ENCODE assay signal across 8 cellular contexts in the genomic region with DNA sequence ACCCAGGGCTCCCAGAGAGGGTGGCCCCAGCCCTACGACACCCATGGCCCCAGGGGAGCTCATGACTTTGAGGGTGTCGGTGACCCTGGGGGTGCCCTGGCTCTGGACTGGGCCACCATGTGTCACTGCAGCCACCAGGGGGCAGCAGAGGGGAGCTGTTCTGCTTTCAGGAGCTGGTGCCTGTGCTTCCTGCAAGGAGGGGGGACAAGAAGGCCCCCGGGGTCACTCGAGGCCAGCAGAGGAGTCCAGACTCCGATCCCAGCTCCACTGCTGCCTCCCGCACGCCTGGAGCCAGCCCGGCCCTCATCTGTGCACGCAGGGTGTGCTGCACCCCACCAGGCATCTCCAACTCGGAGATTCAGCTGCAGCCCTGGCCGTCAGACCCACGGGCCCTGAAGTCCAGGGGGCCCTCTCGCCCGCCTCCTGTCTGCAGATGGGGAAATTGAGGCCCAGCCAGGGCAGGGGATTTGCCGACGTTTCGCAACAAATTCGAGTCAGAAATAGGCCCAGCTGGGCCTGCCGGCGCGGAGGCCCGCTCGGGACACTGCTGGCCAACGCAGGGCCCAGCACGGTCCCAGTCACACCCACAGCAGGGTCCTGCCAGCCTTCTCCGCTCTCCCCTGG. TPM values are rescaled to one million over a fixed set of nuclear protein-coding genes. Genes with fewer than 3 reads are reported as not detected.
DNase-seq lines count a peak whose midpoint lies in the region; ATAC-seq and TF ChIP-seq lines count a peak whose summit lies in the region.

No MANE protein-coding gene starts in this region.

- no peaks in the 10 kb centered on the region for H3K27me3 ChIP-seq in CD4-positive, alpha-beta T cell (ENCODE audit: control insufficient read depth, insufficient read depth, low read length)
- no peaks in the 10 kb centered on the region for H3K27me3 ChIP-seq in Peyer's patch
- H3K27me3 ChIP-seq in esophagus squamous epithelium = no peaks in the 10 kb centered on the region

- POLR2A ChIA-PET in CD4-positive, alpha-beta T cell (lab: Charles Lee) = interaction anchor here (0.8 to 1.8 kb wide), 7 partner anchors 8 to 110 kb away, joined by 3 to 19 read pairs (median 5); no protein-coding TSS in a partner anchor

- H3K4me1 ChIP-seq in Peyer's patch (peaks cover 4 to 35% (median 7%) of the 10 kb centered on the region in 4 donors), esophagus squamous epithelium (peaks cover 29 to 68% (median 44%) of the 10 kb centered on the region in 3 donors)

- WGBS in esophagus squamous epithelium, 2 donors = 0 to 15% methylated on average over 4 to 16 of the region's 26 CpGs

- peaks cover 4% of the 10 kb centered on the region for H3K4me1 Mint-ChIP-seq in CD4-positive, alpha-beta T cell (ENCODE audit: low read depth)
- H3K4me1 Mint-ChIP-seq in naive B cell = peaks cover 4 to 5% (median 4%) of the 10 kb centered on the region in 3 donors

- CTCF ChIA-PET in CD4-positive, alpha-beta T cell (lab: Charles Lee) = interaction anchor here (0.6 to 2.5 kb wide), 35 partner anchors 8 to 736 kb away, joined by 3 to 78 read pairs (median 4); partner anchors contain the start of gene GTSE1

- H3K27me3 Mint-ChIP-seq in CD4-positive, alpha-beta T cell = peaks cover 4% of the 10 kb centered on the region
- peaks cover 5 to 9% (median 6%) of the 10 kb centered on the region in 3 donors for H3K27me3 Mint-ChIP-seq in naive B cell

- no peaks in the 10 kb centered on the region for H3K36me3 Mint-ChIP-seq in CD4-positive, alpha-beta T cell (ENCODE audit: low read depth)
- no peaks in the 10 kb centered on the region for H3K36me3 Mint-ChIP-seq in naive B cell

- DNase-seq in CD4-positive, alpha-beta T cell = peak; percentile 79 to 93 (median 88)
- peak; percentile 87 for DNase-seq in HT-29 (ENCODE audit: low spot score)
- DNase-seq in Peyer's patch = peak; percentile 85 to 96 (median 94)
- peak; percentile 77 for DNase-seq in activated T-helper 1 cell treated with Interleukin-2 at 50 U/mL for 16 hours (ENCODE audit: low read depth)
- peak; percentile 45 for DNase-seq in esophagus squamous epithelium (lab: John Stamatoyannopoulos, UW)
- DNase-seq in naive B cell = peak; percentile 80
- DNase-seq in stimulated activated CD8-positive, alpha-beta memory T cell treated with anti-CD3 and anti-CD28 coated beads, Interleukin-7, amount 100 ng/mL, for 24 hours (ENCODE audit: low read depth) = peak; percentile 84

- intact Hi-C loops in CD4-positive, alpha-beta T cell (cut with DNase I, micrococcal nuclease) = loop anchor here (1.0 to 10.0 kb wide), 5 partner anchors 30 to 538 kb away; partner anchors contain the start of gene GTSE1 (in 1 of the 2)
- intact Hi-C loops in esophagus squamous epithelium (cut with DNase I) = no loop called here

- peak; percentile 95 for TF ChIP-seq CTCF in CD4-positive, alpha-beta T cell (IDR thresholded peaks at IDR 0.05)
- TF ChIP-seq CTCF in Peyer's patch (IDR thresholded peaks at IDR 0.05) = peak; percentile 85 to 96 (median 94)
- peak; percentile 95 to 98 (median 96) for TF ChIP-seq CTCF in esophagus squamous epithelium (IDR thresholded peaks at IDR 0.05)

- peak overlapping the region in 1 of 4 donors; percentile 29 for H3K4me3 ChIP-seq in Peyer's patch
- peak overlapping the region; percentile 0 to 54 (median 22) for H3K4me3 ChIP-seq in esophagus squamous epithelium

- no peak overlapping the region for H3K27ac Mint-ChIP-seq in CD4-positive, alpha-beta T cell
- H3K27ac Mint-ChIP-seq in naive B cell = no peak overlapping the region

- H3K36me3 ChIP-seq in Peyer's patch = no peaks in the 10 kb centered on the region
- no peaks in the 10 kb centered on the region for H3K36me3 ChIP-seq in esophagus squamous epithelium

- peak; percentile 94 for ATAC-seq in CD4-positive, alpha-beta T cell (ENCODE audit: poor library complexity)
- ATAC-seq in naive B cell (ENCODE audit: low read depth in 2 of 2) (peak; percentile 93), GM18870 (IDR thresholded peaks at IDR 0.05; ENCODE audit: unreplicated experiment) (no peak)

- no peak overlapping the region for H3K4me3 Mint-ChIP-seq in CD4-positive, alpha-beta T cell
- H3K4me3 Mint-ChIP-seq in naive B cell = no peak overlapping the region

- no peak for TF ChIP-seq POLR2A in Peyer's patch (IDR thresholded peaks at IDR 0.05)
- TF ChIP-seq POLR2A in esophagus squamous epithelium (IDR thresholded peaks at IDR 0.05) = no peak

- H3K9me3 Mint-ChIP-seq in CD4-positive, alpha-beta T cell = no peaks in the 10 kb centered on the region
- peaks cover 0 to 12% (median 4%) of the 10 kb centered on the region in 7 donors for H3K9me3 Mint-ChIP-seq in naive B cell

- peaks cover 6% of the 10 kb centered on the region for H3K9me3 ChIP-seq in CD4-positive, alpha-beta T cell (ENCODE audit: control insufficient read depth, low read length)
- H3K9me3 ChIP-seq in Peyer's patch (peaks cover 0 to 5% (median 0%) of the 10 kb centered on the region in 4 donors), esophagus squamous epithelium (peaks cover 0 to 7% (median 0%) of the 10 kb centered on the region in 3 donors)

- H3K27ac ChIP-seq in CD4-positive, alpha-beta T cell (ENCODE audit: low read depth, low read length) = no peak overlapping the region
- peak overlapping the region; percentile 72 to 91 (median 80) for H3K27ac ChIP-seq in Peyer's patch
- peak overlapping the region; percentile 87 to 98 (median 98) for H3K27ac ChIP-seq in esophagus squamous epithelium

RNA-seq across cellular contexts. Expression of gene WNT7B, which starts 29.5 kb away (rescaled TPM):
- total RNA-seq in CD4-positive, alpha-beta T cell = not detected
- 17.4 and 31.4 TPM in 2 replicates for total RNA-seq in HT-29 (2014; rRNA removed; shearing (Covaris generic))
- total RNA-seq in Peyer's patch (not detected), esophagus squamous epithelium (10 to 100 TPM; 10.6 to 27.0 (median 16.1) TPM)
- under 1 TPM in 2 of 6 donors, not detected in 4; 0.17 to 0.62 TPM for polyA plus RNA-seq in naive B cell (ENCODE audit: low read depth in 6 of 6)

Comparison
In these comparisons a context has a peak if more than half of its experiments do, and no peak if none do; other contexts are left out.
1. RNA of gene WNT7B, which starts 29.5 kb away (total RNA-seq): 17.4 to 31.4 TPM in HT-29 and 10.6 to 27.0 TPM in esophagus squamous epithelium; not detected in CD4-positive, alpha-beta T cell and not detected in Peyer's patch; every median in the first group is over 4 times any median in the second.
2. Peak in every context shown above with its lines, with median percentiles within 50 percentile points of each other: DNase-seq and CTCF ChIP-seq.